8 cellular contexts compared by ENCODE assay signal in genomic region chr2:27212626-27213471, GRCh38. TPM values are rescaled to one million over a fixed set of nuclear protein-coding genes. Genes with fewer than 3 reads are reported as not detected.
DNase-seq lines count a peak whose midpoint lies in the region; ATAC-seq and TF ChIP-seq lines count a peak whose summit lies in the region.

No MANE protein-coding gene starts in this region.

- H3K27me3 ChIP-seq in DND-41 (ENCODE audit: insufficient read depth, low read length, poor library complexity) (no peaks in the 10 kb centered on the region), esophagus muscularis mucosa (no peaks in the 10 kb centered on the region), neural cell (ENCODE audit: insufficient read depth, low read depth, low read length) (no peaks in the 10 kb centered on the region)

- H3K27ac ChIP-seq in DND-41 (ENCODE audit: low read length): peak overlapping the region; percentile 99
- H3K27ac ChIP-seq in esophagus muscularis mucosa (replicated peaks in 1 of 4): peak overlapping the region; percentile 91 to 98 (median 94)
- H3K27ac ChIP-seq in neural cell (ENCODE audit: low read length): peak overlapping the region; percentile 95

- H3K79me2 ChIP-seq in DND-41 (ENCODE audit: insufficient read depth, low read length) (peaks cover 53% of the 10 kb centered on the region), neural cell (replicated peaks; ENCODE audit: insufficient read depth, low read length) (peaks cover 5% of the 10 kb centered on the region)

- DNase-seq in DND-41 (peak; percentile 15), NCI-H146 (lab: John Stamatoyannopoulos, UW) (peak; percentile 37), esophagus muscularis mucosa (ENCODE audit: extremely low spot score) (no peak)
- peak; percentile 31 to 32 for DNase-seq in activated CD4-positive, alpha-beta T cell treated with anti-CD3 and anti-CD28 coated beads, Interleukin-2, amount 50 U/mL, for 4 hours

- H3K4me1 ChIP-seq in DND-41 (ENCODE audit: insufficient read depth, low read length) (peaks cover 59% of the 10 kb centered on the region), esophagus muscularis mucosa (peaks cover 27 to 49% (median 36%) of the 10 kb centered on the region in 4 donors)

- peak overlapping the region; percentile 81 for H3K4me2 ChIP-seq in DND-41 (ENCODE audit: insufficient read depth, low read length)
- peak overlapping the region; percentile 62 for H3K4me2 ChIP-seq in neural cell (ENCODE audit: low read length)

- H3K36me3 ChIP-seq in DND-41 (ENCODE audit: insufficient read depth, low read length): peaks cover 49% of the 10 kb centered on the region
- H3K36me3 ChIP-seq in esophagus muscularis mucosa: peaks cover 7 to 38% (median 24%) of the 10 kb centered on the region in 4 donors
- no peaks in the 10 kb centered on the region for H3K36me3 ChIP-seq in neural cell (ENCODE audit: insufficient read depth, low read length)

- H3K9me3 ChIP-seq in DND-41 (ENCODE audit: insufficient read depth, low read length, severe bottlenecking) (no peaks in the 10 kb centered on the region), esophagus muscularis mucosa (no peaks in the 10 kb centered on the region), neural cell (ENCODE audit: low read length) (no peaks in the 10 kb centered on the region)

- H3K9ac ChIP-seq in DND-41 (ENCODE audit: low read depth, low read length) (peak overlapping the region; percentile 82), neural cell (ENCODE audit: low read length) (peak overlapping the region; percentile 97)

- H3K9me2 ChIP-seq in neural cell (ENCODE audit: insufficient read depth, low read length): no peaks in the 10 kb centered on the region

- TF ChIP-seq CTCF in DND-41 (IDR thresholded peaks at IDR 0.05; ENCODE audit: borderline replicate concordance, extremely low read depth, low read length, poor library complexity, severe bottlenecking) (no peak), esophagus muscularis mucosa (IDR thresholded peaks at IDR 0.05) (no peak), neural cell (IDR thresholded peaks at IDR 0.05; ENCODE audit: poor library complexity, severe bottlenecking) (no peak)

- TF ChIP-seq RAD21 in neural cell (conservative IDR thresholded peaks at IDR 0.05): no peak

- WGBS in esophagus muscularis mucosa: 9% methylated on average over 34 of the region's 34 CpGs

- H2AFZ ChIP-seq in DND-41 (ENCODE audit: low read depth, low read length): peak overlapping the region; percentile 80
- peak overlapping the region; percentile 92 for H2AFZ ChIP-seq in neural cell (ENCODE audit: low read depth, low read length)

- peak; percentile 15 for ATAC-seq in DND-41 (ENCODE audit: insufficient read depth, low read depth)
- peak; percentile 9 for ATAC-seq in GM21528 (IDR thresholded peaks at IDR 0.05; ENCODE audit: low FRiP score, unreplicated experiment)
- ATAC-seq in HG03442 (IDR thresholded peaks at IDR 0.05; ENCODE audit: unreplicated experiment): no peak
- no peak for ATAC-seq in HG03439 (IDR thresholded peaks at IDR 0.05; ENCODE audit: unreplicated experiment)

- peaks cover 10% of the 10 kb centered on the region for H3F3A ChIP-seq in neural cell (ENCODE audit: insufficient read depth, low read length, poor library complexity, severe bottlenecking)

- H3K4me3 ChIP-seq in DND-41 (ENCODE audit: low read depth in 1 of 2, low read length in 2 of 2): peak overlapping the region; percentile 41 to 62
- peak overlapping the region; percentile 68 to 92 (median 86) for H3K4me3 ChIP-seq in esophagus muscularis mucosa
- peak overlapping the region; percentile 96 for H3K4me3 ChIP-seq in neural cell (ENCODE audit: low read length)

- no peak for TF ChIP-seq EP300 in esophagus muscularis mucosa (IDR thresholded peaks at IDR 0.05)
- TF ChIP-seq EP300 in neural cell (conservative IDR thresholded peaks at IDR 0.05; ENCODE audit: poor library complexity, severe bottlenecking): no peak

- TF ChIP-seq POLR2A in esophagus muscularis mucosa (IDR thresholded peaks at IDR 0.05; ENCODE audit: low read depth): no peak

- H4K20me1 ChIP-seq in DND-41 (ENCODE audit: insufficient read depth, low read length): 0 out of 2 replicates have a peak, but pooled peaks cover 2% of the 10 kb centered on the region
- no peaks in the 10 kb centered on the region for H4K20me1 ChIP-seq in neural cell (ENCODE audit: insufficient read depth)

- intact Hi-C loops in esophagus muscularis mucosa (cut with DNase I): loop anchor here (10.0 kb wide), 1 partner anchor 162 kb away; the partner anchor contains the start of genes EIF2B4 and SNX17

TF ChIP-seq in neural cell, 6 proteins besides CTCF, POLR2A, EP300 and RAD21:
- TF ChIP-seq REST (IDR thresholded peaks at IDR 0.05; ENCODE audit: borderline replicate concordance) (no peak), MXI1 (conservative IDR thresholded peaks at IDR 0.05; ENCODE audit: poor library complexity, severe bottlenecking) (no peak), POLR2AphosphoS5 (IDR thresholded peaks at IDR 0.05) (no peak), TAF1 (IDR thresholded peaks at IDR 0.05; ENCODE audit: low read depth) (no peak), EZH2 (IDR thresholded peaks at IDR 0.05; ENCODE audit: borderline replicate concordance, insufficient read depth, low read length, poor library complexity, severe bottlenecking) (no peak), SMC3 (conservative IDR thresholded peaks at IDR 0.05; ENCODE audit: poor library complexity) (no peak)

RNA-seq across cellular contexts. Expression of gene SLC5A6, which starts 0.8 kb away (rescaled TPM):
- 10 to 100 TPM in 3 of 4 donors, 1 to 10 TPM in 1; 7.5 to 21.5 (median 13.6) TPM for total RNA-seq in esophagus muscularis mucosa
- polyA plus RNA-seq in neural cell: 64.3 and 98.4 TPM in 2 replicates
- polyA minus RNA-seq in neural cell: 54.3 and 56.1 TPM in 2 replicates

RNA-seq across cellular contexts. Expression of gene ATRAID, which starts 1.0 kb away (rescaled TPM):
- total RNA-seq in esophagus muscularis mucosa: 100 to 1,000 TPM; 118 to 143 (median 130) TPM
- 94.3 and 121 TPM in 2 replicates for polyA plus RNA-seq in neural cell
- 51.3 and 52.3 TPM in 2 replicates for polyA minus RNA-seq in neural cell

RNA-seq across cellular contexts. Expression of gene CAD, which starts 4.3 kb away (rescaled TPM):
- total RNA-seq in esophagus muscularis mucosa: 10 to 100 TPM; 12.4 to 28.3 (median 16.6) TPM
- polyA plus RNA-seq in neural cell: 14.2 and 22.8 TPM in 2 replicates
- 16.8 and 19.5 TPM in 2 replicates for polyA minus RNA-seq in neural cell

RNA-seq across cellular contexts. Expression of gene SLC30A3, which starts 50.0 kb away (rescaled TPM):
- not detected for total RNA-seq in esophagus muscularis mucosa
- polyA plus RNA-seq in neural cell: not detected in 2 replicates
- polyA minus RNA-seq in neural cell: not detected in 2 replicates

Comparison
In these comparisons a context has a peak if more than half of its experiments do, and no peak if none do; other contexts are left out.
1. ATAC-seq: peak in DND-41 (single experiment) and GM21528 (single experiment); none in HG03442 (single experiment) and HG03439 (single experiment).
2. Peak in every context shown above with its lines, with median percentiles within 50 percentile points of each other: H3K27ac ChIP-seq and H3K4me3 ChIP-seq.